ENCODE assay signal across 1 cellular context in the genomic region with DNA sequence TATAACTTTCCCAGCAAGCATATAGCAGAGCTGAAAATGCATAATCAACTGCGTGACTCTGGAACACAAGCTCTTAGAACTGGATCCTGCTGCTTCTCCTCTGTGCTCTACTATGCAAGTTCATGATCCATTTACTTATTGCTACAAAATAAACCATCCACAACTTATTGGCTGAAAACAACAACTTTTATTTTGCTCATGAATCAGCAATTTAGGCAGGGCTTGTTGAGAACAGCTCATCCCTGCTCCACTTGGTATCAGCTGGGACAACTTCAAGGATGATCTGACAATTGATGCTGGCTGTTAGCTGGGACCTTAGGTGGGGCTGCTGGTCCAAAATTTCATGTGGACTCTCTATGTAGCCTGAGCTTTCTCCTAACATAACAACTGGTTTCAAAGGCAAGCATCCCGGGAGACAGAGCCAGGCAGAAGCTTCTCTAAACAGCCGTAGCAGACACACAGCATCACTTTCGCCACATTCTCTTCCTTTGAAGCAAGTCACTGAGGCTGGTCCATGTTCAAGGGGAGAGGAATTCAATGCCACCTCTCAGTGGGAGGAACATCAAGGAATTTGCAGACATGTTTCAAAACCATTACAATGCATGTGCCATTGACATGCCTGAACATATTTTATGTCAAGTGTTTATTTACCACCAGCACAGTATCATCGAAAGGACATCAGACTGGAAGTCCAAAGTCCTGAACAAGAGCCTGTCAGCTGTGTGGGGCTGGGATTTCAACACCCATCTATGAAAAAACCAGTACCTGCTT.
A peak's percentile ranks its signal among the peaks of the same experiment; 100 is the strongest.
TF ChIP-seq lines count a peak whose summit lies in the region.

No MANE protein-coding gene starts in this region.

TF ChIP-seq in HepG2, 621 proteins besides CTCF, POLR2A, EP300 and RAD21 (continued from another document and continues in another):
- TF ChIP-seq, protein P1, sequence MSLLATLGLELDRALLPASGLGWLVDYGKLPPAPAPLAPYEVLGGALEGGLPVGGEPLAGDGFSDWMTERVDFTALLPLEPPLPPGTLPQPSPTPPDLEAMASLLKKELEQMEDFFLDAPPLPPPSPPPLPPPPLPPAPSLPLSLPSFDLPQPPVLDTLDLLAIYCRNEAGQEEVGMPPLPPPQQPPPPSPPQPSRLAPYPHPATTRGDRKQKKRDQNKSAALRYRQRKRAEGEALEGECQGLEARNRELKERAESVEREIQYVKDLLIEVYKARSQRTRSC (CRISPR knock-in tag; IDR thresholded peaks at IDR 0.05; ENCODE audit: low read depth) = no peak
- TF ChIP-seq SP140L (CRISPR knock-in tag; IDR thresholded peaks at IDR 0.05; ENCODE audit: borderline replicate concordance) (no peak), MXI1 (IDR thresholded peaks at IDR 0.05; ENCODE audit: borderline replicate concordance, low read depth, low read length) (peak; percentile 54; the same call in 1 of the 3 replicates), HMGA1 (CRISPR knock-in tag; conservative IDR thresholded peaks at IDR 0.05) (no peak), ZNF383 (CRISPR knock-in tag; IDR thresholded peaks at IDR 0.05; ENCODE audit: borderline replicate concordance) (no peak), IRF2 (CRISPR knock-in tag; IDR thresholded peaks at IDR 0.05) (no peak), SYNCRIP (IDR thresholded peaks at IDR 0.05; ENCODE audit: insufficient read depth, low read depth, low read length) (no peak), ZSCAN31 (CRISPR knock-in tag; IDR thresholded peaks at IDR 0.05; ENCODE audit: low read depth) (no peak), ZFP1 (CRISPR knock-in tag; IDR thresholded peaks at IDR 0.05) (no peak), ZNF335 (CRISPR knock-in tag; IDR thresholded peaks at IDR 0.05) (no peak), PPARG (CRISPR knock-in tag; conservative IDR thresholded peaks at IDR 0.05) (no peak), POLR2G (IDR thresholded peaks at IDR 0.05; ENCODE audit: low read depth, low read length) (no peak), ZNF598 (CRISPR knock-in tag; IDR thresholded peaks at IDR 0.05; ENCODE audit: borderline replicate concordance) (no peak), ZNF251 (CRISPR knock-in tag; IDR thresholded peaks at IDR 0.05) (no peak), NFYC (CRISPR knock-in tag; IDR thresholded peaks at IDR 0.05) (no peak), SRY (CRISPR knock-in tag; IDR thresholded peaks at IDR 0.05) (no peak), NR3C1 (CRISPR knock-in tag; IDR thresholded peaks at IDR 0.05) (no peak), ZNF678 (CRISPR knock-in tag; IDR thresholded peaks at IDR 0.05) (no peak), KAT8 (CRISPR knock-in tag; IDR thresholded peaks at IDR 0.05) (no peak), ZNF878 (CRISPR knock-in tag; IDR thresholded peaks at IDR 0.05) (peak; percentile 16; the same call in 1 of the 2 replicates), ZNF780A (CRISPR knock-in tag; IDR thresholded peaks at IDR 0.05) (no peak), SMC3 (IDR thresholded peaks at IDR 0.05; ENCODE audit: low read length) (no peak), SCMH1 (CRISPR knock-in tag; IDR thresholded peaks at IDR 0.05; ENCODE audit: borderline replicate concordance) (no peak), MXD4 (CRISPR knock-in tag; IDR thresholded peaks at IDR 0.05) (no peak), ZNF660 (CRISPR knock-in tag; IDR thresholded peaks at IDR 0.05; ENCODE audit: borderline replicate concordance, low read depth) (no peak), SALL1 (CRISPR knock-in tag; IDR thresholded peaks at IDR 0.05) (peak; percentile 88), ZFP41 (CRISPR knock-in tag; IDR thresholded peaks at IDR 0.05; ENCODE audit: borderline replicate concordance) (no peak), TAF15 (IDR thresholded peaks at IDR 0.05; ENCODE audit: low read depth, low read length, poor library complexity, severe bottlenecking) (no peak), THYN1 (CRISPR knock-in tag; IDR thresholded peaks at IDR 0.05; ENCODE audit: borderline replicate concordance, low read depth) (no peak), ZNF567 (CRISPR knock-in tag; IDR thresholded peaks at IDR 0.05; ENCODE audit: borderline replicate concordance) (no peak), CHD2 (IDR thresholded peaks at IDR 0.05; ENCODE audit: low read depth, low read length) (no peak), FOSL1 (CRISPR knock-in tag; IDR thresholded peaks at IDR 0.05; ENCODE audit: borderline replicate concordance) (no peak), ZNF354B (CRISPR knock-in tag; IDR thresholded peaks at IDR 0.05) (no peak), KDM2A (CRISPR knock-in tag; IDR thresholded peaks at IDR 0.05; ENCODE audit: borderline replicate concordance, low read depth) (no peak), TOE1 (CRISPR knock-in tag; IDR thresholded peaks at IDR 0.05) (no peak)
- TF ChIP-seq, protein P2, sequence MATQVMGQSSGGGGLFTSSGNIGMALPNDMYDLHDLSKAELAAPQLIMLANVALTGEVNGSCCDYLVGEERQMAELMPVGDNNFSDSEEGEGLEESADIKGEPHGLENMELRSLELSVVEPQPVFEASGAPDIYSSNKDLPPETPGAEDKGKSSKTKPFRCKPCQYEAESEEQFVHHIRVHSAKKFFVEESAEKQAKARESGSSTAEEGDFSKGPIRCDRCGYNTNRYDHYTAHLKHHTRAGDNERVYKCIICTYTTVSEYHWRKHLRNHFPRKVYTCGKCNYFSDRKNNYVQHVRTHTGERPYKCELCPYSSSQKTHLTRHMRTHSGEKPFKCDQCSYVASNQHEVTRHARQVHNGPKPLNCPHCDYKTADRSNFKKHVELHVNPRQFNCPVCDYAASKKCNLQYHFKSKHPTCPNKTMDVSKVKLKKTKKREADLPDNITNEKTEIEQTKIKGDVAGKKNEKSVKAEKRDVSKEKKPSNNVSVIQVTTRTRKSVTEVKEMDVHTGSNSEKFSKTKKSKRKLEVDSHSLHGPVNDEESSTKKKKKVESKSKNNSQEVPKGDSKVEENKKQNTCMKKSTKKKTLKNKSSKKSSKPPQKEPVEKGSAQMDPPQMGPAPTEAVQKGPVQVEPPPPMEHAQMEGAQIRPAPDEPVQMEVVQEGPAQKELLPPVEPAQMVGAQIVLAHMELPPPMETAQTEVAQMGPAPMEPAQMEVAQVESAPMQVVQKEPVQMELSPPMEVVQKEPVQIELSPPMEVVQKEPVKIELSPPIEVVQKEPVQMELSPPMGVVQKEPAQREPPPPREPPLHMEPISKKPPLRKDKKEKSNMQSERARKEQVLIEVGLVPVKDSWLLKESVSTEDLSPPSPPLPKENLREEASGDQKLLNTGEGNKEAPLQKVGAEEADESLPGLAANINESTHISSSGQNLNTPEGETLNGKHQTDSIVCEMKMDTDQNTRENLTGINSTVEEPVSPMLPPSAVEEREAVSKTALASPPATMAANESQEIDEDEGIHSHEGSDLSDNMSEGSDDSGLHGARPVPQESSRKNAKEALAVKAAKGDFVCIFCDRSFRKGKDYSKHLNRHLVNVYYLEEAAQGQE (IDR thresholded peaks at IDR 0.05; ENCODE audit: borderline replicate concordance in 1 of 2, low read depth in 1 of 2, low read length in 2 of 2) = 0 out of 4 replicates have a peak, but pooled peaks of 1 of the 2 experiments have one; percentile 28
- TF ChIP-seq, protein P3, sequence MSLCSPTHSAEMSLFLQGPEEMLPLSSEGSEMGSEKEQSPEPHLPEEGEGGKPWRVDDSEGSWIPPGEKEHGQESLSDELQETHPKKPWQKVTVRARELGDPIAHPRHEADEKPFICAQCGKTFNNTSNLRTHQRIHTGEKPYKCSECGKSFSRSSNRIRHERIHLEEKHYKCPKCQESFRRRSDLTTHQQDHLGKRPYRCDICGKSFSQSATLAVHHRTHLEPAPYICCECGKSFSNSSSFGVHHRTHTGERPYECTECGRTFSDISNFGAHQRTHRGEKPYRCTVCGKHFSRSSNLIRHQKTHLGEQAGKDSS (CRISPR knock-in tag; IDR thresholded peaks at IDR 0.05; ENCODE audit: borderline replicate concordance, low read depth) = no peak
- TF ChIP-seq, protein P4, sequence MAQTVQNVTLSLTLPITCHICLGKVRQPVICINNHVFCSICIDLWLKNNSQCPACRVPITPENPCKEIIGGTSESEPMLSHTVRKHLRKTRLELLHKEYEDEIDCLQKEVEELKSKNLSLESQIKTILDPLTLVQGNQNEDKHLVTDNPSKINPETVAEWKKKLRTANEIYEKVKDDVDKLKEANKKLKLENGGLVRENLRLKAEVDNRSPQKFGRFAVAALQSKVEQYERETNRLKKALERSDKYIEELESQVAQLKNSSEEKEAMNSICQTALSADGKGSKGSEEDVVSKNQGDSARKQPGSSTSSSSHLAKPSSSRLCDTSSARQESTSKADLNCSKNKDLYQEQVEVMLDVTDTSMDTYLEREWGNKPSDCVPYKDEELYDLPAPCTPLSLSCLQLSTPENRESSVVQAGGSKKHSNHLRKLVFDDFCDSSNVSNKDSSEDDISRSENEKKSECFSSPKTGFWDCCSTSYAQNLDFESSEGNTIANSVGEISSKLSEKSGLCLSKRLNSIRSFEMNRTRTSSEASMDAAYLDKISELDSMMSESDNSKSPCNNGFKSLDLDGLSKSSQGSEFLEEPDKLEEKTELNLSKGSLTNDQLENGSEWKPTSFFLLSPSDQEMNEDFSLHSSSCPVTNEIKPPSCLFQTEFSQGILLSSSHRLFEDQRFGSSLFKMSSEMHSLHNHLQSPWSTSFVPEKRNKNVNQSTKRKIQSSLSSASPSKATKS (CRISPR knock-in tag; IDR thresholded peaks at IDR 0.05) = no peak
- TF ChIP-seq, protein P5, sequence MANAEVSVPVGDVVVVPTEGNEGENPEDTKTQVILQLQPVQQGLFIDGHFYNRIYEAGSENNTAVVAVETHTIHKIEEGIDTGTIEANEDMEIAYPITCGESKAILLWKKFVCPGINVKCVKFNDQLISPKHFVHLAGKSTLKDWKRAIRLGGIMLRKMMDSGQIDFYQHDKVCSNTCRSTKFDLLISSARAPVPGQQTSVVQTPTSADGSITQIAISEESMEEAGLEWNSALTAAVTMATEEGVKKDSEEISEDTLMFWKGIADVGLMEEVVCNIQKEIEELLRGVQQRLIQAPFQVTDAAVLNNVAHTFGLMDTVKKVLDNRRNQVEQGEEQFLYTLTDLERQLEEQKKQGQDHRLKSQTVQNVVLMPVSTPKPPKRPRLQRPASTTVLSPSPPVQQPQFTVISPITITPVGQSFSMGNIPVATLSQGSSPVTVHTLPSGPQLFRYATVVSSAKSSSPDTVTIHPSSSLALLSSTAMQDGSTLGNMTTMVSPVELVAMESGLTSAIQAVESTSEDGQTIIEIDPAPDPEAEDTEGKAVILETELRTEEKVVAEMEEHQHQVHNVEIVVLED (CRISPR knock-in tag; IDR thresholded peaks at IDR 0.05; ENCODE audit: borderline replicate concordance) = no peak
- TF ChIP-seq, protein P6, sequence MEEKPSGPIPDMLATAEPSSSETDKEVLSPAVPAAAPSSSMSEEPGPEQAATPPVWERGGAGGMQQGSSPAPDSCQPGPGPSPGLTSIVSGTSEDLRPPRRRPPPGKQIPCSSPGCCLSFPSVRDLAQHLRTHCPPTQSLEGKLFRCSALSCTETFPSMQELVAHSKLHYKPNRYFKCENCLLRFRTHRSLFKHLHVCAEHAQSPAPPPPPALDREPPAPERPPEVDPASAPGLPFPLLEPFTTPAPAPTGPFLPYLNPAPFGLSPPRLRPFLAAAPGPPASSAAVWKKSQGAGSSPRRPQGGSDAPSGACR (CRISPR knock-in tag; IDR thresholded peaks at IDR 0.05) = 0 out of 2 replicates have a peak, but pooled peaks have one; percentile 18
- TF ChIP-seq, protein P7, sequence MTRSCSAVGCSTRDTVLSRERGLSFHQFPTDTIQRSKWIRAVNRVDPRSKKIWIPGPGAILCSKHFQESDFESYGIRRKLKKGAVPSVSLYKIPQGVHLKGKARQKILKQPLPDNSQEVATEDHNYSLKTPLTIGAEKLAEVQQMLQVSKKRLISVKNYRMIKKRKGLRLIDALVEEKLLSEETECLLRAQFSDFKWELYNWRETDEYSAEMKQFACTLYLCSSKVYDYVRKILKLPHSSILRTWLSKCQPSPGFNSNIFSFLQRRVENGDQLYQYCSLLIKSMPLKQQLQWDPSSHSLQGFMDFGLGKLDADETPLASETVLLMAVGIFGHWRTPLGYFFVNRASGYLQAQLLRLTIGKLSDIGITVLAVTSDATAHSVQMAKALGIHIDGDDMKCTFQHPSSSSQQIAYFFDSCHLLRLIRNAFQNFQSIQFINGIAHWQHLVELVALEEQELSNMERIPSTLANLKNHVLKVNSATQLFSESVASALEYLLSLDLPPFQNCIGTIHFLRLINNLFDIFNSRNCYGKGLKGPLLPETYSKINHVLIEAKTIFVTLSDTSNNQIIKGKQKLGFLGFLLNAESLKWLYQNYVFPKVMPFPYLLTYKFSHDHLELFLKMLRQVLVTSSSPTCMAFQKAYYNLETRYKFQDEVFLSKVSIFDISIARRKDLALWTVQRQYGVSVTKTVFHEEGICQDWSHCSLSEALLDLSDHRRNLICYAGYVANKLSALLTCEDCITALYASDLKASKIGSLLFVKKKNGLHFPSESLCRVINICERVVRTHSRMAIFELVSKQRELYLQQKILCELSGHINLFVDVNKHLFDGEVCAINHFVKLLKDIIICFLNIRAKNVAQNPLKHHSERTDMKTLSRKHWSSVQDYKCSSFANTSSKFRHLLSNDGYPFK (CRISPR knock-in tag; IDR thresholded peaks at IDR 0.05; ENCODE audit: borderline replicate concordance) = no peak
- TF ChIP-seq, protein P8, sequence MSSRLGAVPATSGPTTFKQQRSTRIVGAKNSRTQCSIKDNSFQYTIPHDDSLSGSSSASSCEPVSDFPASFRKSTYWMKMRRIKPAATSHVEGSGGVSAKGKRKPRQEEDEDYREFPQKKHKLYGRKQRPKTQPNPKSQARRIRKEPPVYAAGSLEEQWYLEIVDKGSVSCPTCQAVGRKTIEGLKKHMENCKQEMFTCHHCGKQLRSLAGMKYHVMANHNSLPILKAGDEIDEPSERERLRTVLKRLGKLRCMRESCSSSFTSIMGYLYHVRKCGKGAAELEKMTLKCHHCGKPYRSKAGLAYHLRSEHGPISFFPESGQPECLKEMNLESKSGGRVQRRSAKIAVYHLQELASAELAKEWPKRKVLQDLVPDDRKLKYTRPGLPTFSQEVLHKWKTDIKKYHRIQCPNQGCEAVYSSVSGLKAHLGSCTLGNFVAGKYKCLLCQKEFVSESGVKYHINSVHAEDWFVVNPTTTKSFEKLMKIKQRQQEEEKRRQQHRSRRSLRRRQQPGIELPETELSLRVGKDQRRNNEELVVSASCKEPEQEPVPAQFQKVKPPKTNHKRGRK (CRISPR knock-in tag; IDR thresholded peaks at IDR 0.05) = 0 out of 2 replicates have a peak, but pooled peaks have one; percentile 44
- TF ChIP-seq, protein P9, sequence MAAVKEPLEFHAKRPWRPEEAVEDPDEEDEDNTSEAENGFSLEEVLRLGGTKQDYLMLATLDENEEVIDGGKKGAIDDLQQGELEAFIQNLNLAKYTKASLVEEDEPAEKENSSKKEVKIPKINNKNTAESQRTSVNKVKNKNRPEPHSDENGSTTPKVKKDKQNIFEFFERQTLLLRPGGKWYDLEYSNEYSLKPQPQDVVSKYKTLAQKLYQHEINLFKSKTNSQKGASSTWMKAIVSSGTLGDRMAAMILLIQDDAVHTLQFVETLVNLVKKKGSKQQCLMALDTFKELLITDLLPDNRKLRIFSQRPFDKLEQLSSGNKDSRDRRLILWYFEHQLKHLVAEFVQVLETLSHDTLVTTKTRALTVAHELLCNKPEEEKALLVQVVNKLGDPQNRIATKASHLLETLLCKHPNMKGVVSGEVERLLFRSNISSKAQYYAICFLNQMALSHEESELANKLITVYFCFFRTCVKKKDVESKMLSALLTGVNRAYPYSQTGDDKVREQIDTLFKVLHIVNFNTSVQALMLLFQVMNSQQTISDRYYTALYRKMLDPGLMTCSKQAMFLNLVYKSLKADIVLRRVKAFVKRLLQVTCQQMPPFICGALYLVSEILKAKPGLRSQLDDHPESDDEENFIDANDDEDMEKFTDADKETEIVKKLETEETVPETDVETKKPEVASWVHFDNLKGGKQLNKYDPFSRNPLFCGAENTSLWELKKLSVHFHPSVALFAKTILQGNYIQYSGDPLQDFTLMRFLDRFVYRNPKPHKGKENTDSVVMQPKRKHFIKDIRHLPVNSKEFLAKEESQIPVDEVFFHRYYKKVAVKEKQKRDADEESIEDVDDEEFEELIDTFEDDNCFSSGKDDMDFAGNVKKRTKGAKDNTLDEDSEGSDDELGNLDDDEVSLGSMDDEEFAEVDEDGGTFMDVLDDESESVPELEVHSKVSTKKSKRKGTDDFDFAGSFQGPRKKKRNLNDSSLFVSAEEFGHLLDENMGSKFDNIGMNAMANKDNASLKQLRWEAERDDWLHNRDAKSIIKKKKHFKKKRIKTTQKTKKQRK (IDR thresholded peaks at IDR 0.05; ENCODE audit: low read length) = no peak
